Comparison of ENCODE assay signal across 19 cellular contexts in the genomic region with DNA sequence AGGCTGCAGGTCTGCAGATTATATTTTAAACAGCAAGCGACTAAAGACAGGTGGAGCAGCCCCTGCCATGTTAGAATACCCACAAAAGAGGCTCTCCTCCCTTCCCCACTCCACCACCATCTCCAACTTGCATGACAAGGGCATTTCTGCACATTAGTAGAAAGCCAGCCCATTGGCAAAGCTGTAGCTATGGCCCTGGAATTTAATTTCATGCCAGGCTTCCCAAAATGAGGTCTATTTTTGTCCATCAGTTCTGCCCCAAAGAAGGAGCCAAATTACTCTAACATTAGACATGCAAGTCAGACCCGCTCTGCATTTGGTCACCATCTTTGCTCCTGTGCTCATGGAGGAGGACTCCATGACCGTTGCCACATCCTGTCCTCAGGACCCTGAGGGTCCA.
"Had no signal": no experiment of that assay in that cellular context is flagged by ENCODE, and none has a peak within 500 bp of the region (broad histone marks: within the 10 kb centered on the region; RNA-seq: fewer than 3 reads in every experiment).

No MANE protein-coding gene starts in this region.

- H3K27ac ChIP-seq: adrenal gland, body of pancreas, gastrocnemius medialis, suprapubic skin had no signal

- DNase-seq: activated CD4-positive, alpha-beta T cell treated with anti-CD3 and anti-CD28 coated beads for 48 hours; activated CD8-positive, alpha-beta memory T cell treated with anti-CD3 and anti-CD28 coated beads, Interleukin-2, amount 50 U/mL, for 4 hours; activated CD8-positive, alpha-beta T cell treated with anti-CD3 and anti-CD28 coated beads, Interleukin-2, amount 10 ng/mL, durations not matched to agents 7 days and 5 days; activated effector memory CD4-positive, alpha-beta T cell treated with anti-CD3 and anti-CD28 coated beads, Interleukin-2, amount 50 U/mL, for 16 hours; activated T-cell treated with anti-CD3 and anti-CD28 coated beads, Interleukin-2, amount 50 U/mL, for 48 hours; adrenal gland; body of pancreas; central memory CD4-positive, alpha-beta T cell; dermis blood vessel endothelial cell; effector memory CD8-positive, alpha-beta T cell; gastrocnemius medialis; mammary epithelial cell; nucleus accumbens; stimulated activated CD4-positive, alpha-beta T cell treated with anti-CD3 and anti-CD28 coated beads, Interleukin-4, amount 100 ng/mL, for 4 hours; stimulated activated CD8-positive, alpha-beta memory T cell treated with anti-CD3 and anti-CD28 coated beads, Interleukin-4, amount 100 ng/mL, for 48 hours; stimulated activated naive CD4-positive, alpha-beta T cell treated with Interleukin-2 at 50 U/mL for 16 hours had no signal

- H3K9me3 ChIP-seq: adrenal gland, body of pancreas, gastrocnemius medialis, suprapubic skin had no signal

- H3K4me3 ChIP-seq: adrenal gland, body of pancreas, gastrocnemius medialis, smooth muscle cell, suprapubic skin had no signal

- H3K27me3 ChIP-seq: adrenal gland, body of pancreas, gastrocnemius medialis, suprapubic skin had no signal

- H3K4me1 ChIP-seq: adrenal gland had no signal

- ATAC-seq: activated CD8-positive, alpha-beta T cell treated with anti-CD3 and anti-CD28 coated beads, Interleukin-2, amount 10 ng/mL, durations not matched to agents 7 days and 5 days; body of pancreas; effector memory CD8-positive, alpha-beta T cell; gastrocnemius medialis; natural killer cell treated with Interleukin-12 subunit alpha and Interleukin-12 subunit beta and Interleukin-15 and Interleukin-18, amount 100 ng/mL, for 72 hours had no signal

- H3K36me3 ChIP-seq: adrenal gland, gastrocnemius medialis, suprapubic skin had no signal
